Comparison of ENCODE assay signal across 13 cellular contexts in the genomic region with DNA sequence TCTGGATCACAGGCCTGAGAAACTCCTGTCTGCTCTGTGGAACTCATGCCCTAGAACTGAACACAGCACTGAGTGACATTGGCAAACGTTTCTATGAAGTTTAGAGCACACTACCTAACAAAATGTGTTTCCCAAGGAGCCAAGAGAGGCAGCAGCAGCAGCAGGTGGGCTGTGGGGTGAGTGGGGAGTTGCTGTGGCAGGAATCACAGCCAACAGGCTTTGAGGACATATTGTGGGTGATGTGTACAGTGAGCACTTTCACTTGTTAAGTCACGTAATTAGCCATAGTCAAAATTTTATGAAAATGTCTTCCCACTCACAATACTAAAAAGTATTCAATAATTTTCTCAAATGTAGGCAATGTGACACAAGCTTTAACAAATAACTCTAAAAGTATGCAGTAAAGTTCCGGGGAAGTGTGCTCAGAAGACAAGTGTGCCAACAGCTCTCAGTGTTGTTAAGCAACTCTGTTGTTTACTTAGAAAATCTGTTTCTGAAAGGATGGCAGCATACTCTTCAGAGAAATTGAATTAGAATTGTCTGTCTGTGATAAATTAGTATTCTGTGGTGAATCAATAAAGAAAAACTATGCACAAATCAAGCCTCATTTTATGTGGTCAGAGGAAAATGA.
A peak's percentile ranks its signal among the peaks of the same experiment; 100 is the strongest.
DNase-seq lines count a peak whose midpoint lies in the region; ATAC-seq and TF ChIP-seq lines count a peak whose summit lies in the region.
"Had no signal": no experiment of that assay in that cellular context is flagged by ENCODE, and none has a peak within 500 bp of the region (broad histone marks: within the 10 kb centered on the region; RNA-seq: fewer than 3 reads in every experiment).

No MANE protein-coding gene starts in this region.

- 83% methylated on average over 2 of the region's 3 CpGs for WGBS in mesenchymal stem cell

- H2BK5ac ChIP-seq in mesenchymal stem cell (ENCODE audit: low read depth, low read length, poor library complexity, severe bottlenecking), result no peak overlapping the region

- H3K36me3 ChIP-seq in mesenchymal stem cell (ENCODE audit: control insufficient read depth in 1 of 2, insufficient read depth in 2 of 2, low read depth in 1 of 2, low read length in 2 of 2), result peaks cover 0 to 32% of the 10 kb centered on the region in 2 experiments

- peak; percentile 74 for DNase-seq in AG10803 (ENCODE audit: low read depth)
- peak; percentile 9 for DNase-seq in GM12865 (ENCODE audit: low read depth)
- DNase-seq in chondrocyte (ENCODE audit: low spot score), result no peak
- DNase-seq in mesenchymal stem cell, result no peak
- no peak for DNase-seq in NCI-H187 (lab: John Stamatoyannopoulos, UW)
- no peak for DNase-seq in hippocampal formation (lab: John Stamatoyannopoulos, UW)
- DNase-seq: CD4-positive, alpha-beta T cell; NCI-H69; NK-92 treated with Interleukin-12 subunit alpha and Interleukin-12 subunit beta, amount 100 ng/mL, for 24 hours; OCI-M1; RPMI8226 had no signal

- H3K9ac ChIP-seq in mesenchymal stem cell (ENCODE audit: low read length), result peak overlapping the region; percentile 12

- no peak overlapping the region for H2AK5ac ChIP-seq in mesenchymal stem cell (ENCODE audit: low read length, severe bottlenecking)

- H3K27me3 ChIP-seq in mesenchymal stem cell (ENCODE audit: control insufficient read depth in 1 of 2, insufficient read depth in 1 of 2, low read length in 2 of 2), result no peaks in the 10 kb centered on the region

- no peaks in the 10 kb centered on the region for H3K27me3 Mint-ChIP-seq in chondrocyte (ENCODE audit: low read depth)
- H3K27me3 Mint-ChIP-seq: CD4-positive, alpha-beta T cell had no signal

- H3K4me1 Mint-ChIP-seq in chondrocyte (ENCODE audit: low read depth), result peaks cover 37% of the 10 kb centered on the region

- H2AFZ ChIP-seq in mesenchymal stem cell (ENCODE audit: low read depth, low read length), result no peak overlapping the region

- H3K4me3 Mint-ChIP-seq in chondrocyte (ENCODE audit: unreplicated experiment), result no peak overlapping the region
- H3K4me3 Mint-ChIP-seq: CD4-positive, alpha-beta T cell had no signal

- no peak overlapping the region for H3K4me2 ChIP-seq in mesenchymal stem cell (ENCODE audit: low read length, poor library complexity, severe bottlenecking)

- no peak overlapping the region for H3K14ac ChIP-seq in mesenchymal stem cell (ENCODE audit: low read length in 2 of 2)

- ATAC-seq in GM18498 (IDR thresholded peaks at IDR 0.05; ENCODE audit: unreplicated experiment) (no peak), GM19351 (IDR thresholded peaks at IDR 0.05; ENCODE audit: unreplicated experiment) (no peak)

- peaks cover 9% of the 10 kb centered on the region for H3K4me1 ChIP-seq in mesenchymal stem cell (ENCODE audit: control insufficient read depth, insufficient read depth, low read depth, low read length)

- H3K23ac ChIP-seq in mesenchymal stem cell (ENCODE audit: low read length in 2 of 2), result no peak overlapping the region

- no peak overlapping the region for H4K8ac ChIP-seq in mesenchymal stem cell (ENCODE audit: low read length)

- no peak overlapping the region for H2BK120ac ChIP-seq in mesenchymal stem cell (ENCODE audit: low read depth, low read length)

- no peak overlapping the region for H2BK12ac ChIP-seq in mesenchymal stem cell (ENCODE audit: low read length in 2 of 2)

- no peak overlapping the region for H3K18ac ChIP-seq in mesenchymal stem cell (ENCODE audit: low read depth in 1 of 2, low read length in 2 of 2)

- no peak overlapping the region for H3K27ac ChIP-seq in mesenchymal stem cell (ENCODE audit: low read length, poor library complexity, severe bottlenecking)

- H3K79me1 ChIP-seq in mesenchymal stem cell (replicated peaks; ENCODE audit: low read length, poor library complexity, severe bottlenecking), result peaks cover 2% of the 10 kb centered on the region

- peak overlapping the region; percentile 6 for H3K27ac Mint-ChIP-seq in chondrocyte (ENCODE audit: unreplicated experiment)
- H3K27ac Mint-ChIP-seq: CD4-positive, alpha-beta T cell had no signal

- TF ChIP-seq CTCF in AG10803 (conservative IDR thresholded peaks at IDR 0.05; ENCODE audit: low read length) (no peak), GM12865 (IDR thresholded peaks at IDR 0.05; ENCODE audit: insufficient read depth, low read depth, low read length, missing control alignments) (no peak), chondrocyte (IDR thresholded peaks at IDR 0.05) (no peak)

- no peak overlapping the region for H3K4ac ChIP-seq in mesenchymal stem cell (ENCODE audit: low read depth in 1 of 2, low read length in 2 of 2)

- no peaks in the 10 kb centered on the region for H3K9me3 ChIP-seq in mesenchymal stem cell (ENCODE audit: control insufficient read depth, low read length)

- peaks cover 3% of the 10 kb centered on the region for H3K9me3 Mint-ChIP-seq in chondrocyte (ENCODE audit: low read depth)

- H3K4me3 ChIP-seq in AG10803 (ENCODE audit: low read length) (no peak overlapping the region), GM12865 (ENCODE audit: low read depth, low read length) (no peak overlapping the region), mesenchymal stem cell (ENCODE audit: insufficient read depth in 1 of 2, low read depth in 1 of 2, low read length in 2 of 2) (no peak overlapping the region)

- H3K36me3 Mint-ChIP-seq in chondrocyte (ENCODE audit: low read depth), result peaks cover 45% of the 10 kb centered on the region

- no peak overlapping the region for H4K91ac ChIP-seq in mesenchymal stem cell (ENCODE audit: low read length)

- H2BK15ac ChIP-seq in mesenchymal stem cell (ENCODE audit: low read depth, poor library complexity, severe bottlenecking), result no peak overlapping the region

Comparison
In these comparisons a context has a peak if more than half of its experiments do, and no peak if none do; other contexts are left out.
1. DNase-seq: peak in AG10803 (single experiment) and GM12865 (single experiment); none in chondrocyte (single experiment), mesenchymal stem cell (single experiment), NCI-H187 (0 of 2) and hippocampal formation (0 of 2).